Comparison of ENCODE assay signal across 8 cellular contexts in the genomic region with DNA sequence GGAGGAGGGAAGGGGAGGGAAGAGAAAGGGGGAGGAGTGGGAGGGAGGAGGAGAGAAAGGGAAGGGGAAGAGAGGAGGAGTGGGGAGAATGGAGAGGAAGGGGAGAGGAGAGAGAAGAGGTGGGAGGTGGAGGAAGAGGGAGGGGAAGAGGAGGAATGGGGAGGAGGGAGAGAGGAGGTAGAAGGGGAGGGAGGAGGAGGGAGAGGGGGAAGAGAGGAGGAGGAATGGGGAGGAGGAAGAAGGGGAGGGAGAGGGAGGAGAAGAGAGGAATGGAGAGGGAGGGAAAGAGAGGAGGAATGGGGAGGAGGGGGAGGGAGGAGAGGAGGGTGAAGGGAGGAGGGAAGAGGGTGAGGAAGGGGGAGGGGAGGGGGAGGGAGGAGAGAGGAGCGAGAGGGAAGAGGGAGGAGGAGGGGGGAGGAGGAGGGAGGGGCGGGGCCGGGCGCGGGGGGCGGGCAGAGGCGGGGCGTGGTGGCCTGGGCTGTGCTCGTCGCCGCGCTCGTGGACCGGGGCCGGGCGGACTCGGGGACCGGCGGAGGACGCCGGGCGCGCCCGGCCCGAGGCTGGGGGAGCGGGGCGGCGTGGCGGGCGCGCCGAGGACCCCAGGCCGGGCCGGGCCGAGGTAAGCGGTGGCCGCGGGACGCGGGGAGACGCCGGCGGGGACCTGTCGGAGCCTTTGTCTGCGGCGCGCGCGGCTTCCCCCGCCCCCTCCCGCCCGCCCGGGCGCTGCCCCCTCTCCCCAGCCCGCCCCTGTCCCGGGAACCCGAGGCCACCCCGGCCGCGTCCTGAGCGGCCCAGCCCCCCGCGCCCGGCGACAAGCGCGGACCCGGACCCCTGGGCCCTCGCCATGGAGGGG. TPM values are rescaled to one million over a fixed set of nuclear protein-coding genes. Genes with fewer than 3 reads are reported as not detected.
DNase-seq lines count a peak whose midpoint lies in the region; ATAC-seq and TF ChIP-seq lines count a peak whose summit lies in the region.

A gene with protein sequence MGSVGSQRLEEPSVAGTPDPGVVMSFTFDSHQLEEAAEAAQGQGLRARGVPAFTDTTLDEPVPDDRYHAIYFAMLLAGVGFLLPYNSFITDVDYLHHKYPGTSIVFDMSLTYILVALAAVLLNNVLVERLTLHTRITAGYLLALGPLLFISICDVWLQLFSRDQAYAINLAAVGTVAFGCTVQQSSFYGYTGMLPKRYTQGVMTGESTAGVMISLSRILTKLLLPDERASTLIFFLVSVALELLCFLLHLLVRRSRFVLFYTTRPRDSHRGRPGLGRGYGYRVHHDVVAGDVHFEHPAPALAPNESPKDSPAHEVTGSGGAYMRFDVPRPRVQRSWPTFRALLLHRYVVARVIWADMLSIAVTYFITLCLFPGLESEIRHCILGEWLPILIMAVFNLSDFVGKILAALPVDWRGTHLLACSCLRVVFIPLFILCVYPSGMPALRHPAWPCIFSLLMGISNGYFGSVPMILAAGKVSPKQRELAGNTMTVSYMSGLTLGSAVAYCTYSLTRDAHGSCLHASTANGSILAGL (plus strand): TSS at position 480 of the 853 bp plus-strand sequence. CDS start 4,874 bp downstream, outside the sequence.

- TF ChIP-seq CTCF in dorsolateral prefrontal cortex (IDR thresholded peaks at IDR 0.05 in 54 of 56, conservative IDR thresholded peaks at IDR 0.05 in 2 of 56; ENCODE audit: low read depth in 1 of 56, partially characterized antibody in 56 of 56) (no peak), mucosa of descending colon (IDR thresholded peaks at IDR 0.05) (no peak), upper lobe of left lung (IDR thresholded peaks at IDR 0.05) (no peak)

- TF ChIP-seq POLR2A in upper lobe of left lung (IDR thresholded peaks at IDR 0.05), result no peak

- H3K27ac ChIP-seq in dorsolateral prefrontal cortex (peak within 1 kb of the TSS in 4 of 59 donors; percentile 2 to 56 (median 18)), upper lobe of left lung (no peak within 1 kb of the TSS)

- 3% methylated on average over 9 of the region's 69 CpGs; no CpG with 5 or more reads in 1 of the 2 donors for WGBS in upper lobe of left lung, 2 donors

- H3K4me1 ChIP-seq in mucosa of descending colon (ENCODE audit: low read depth), result peaks cover 14% of the 10 kb centered on the region
- H3K4me1 ChIP-seq in upper lobe of left lung, result peaks cover 7 to 17% (median 10%) of the 10 kb centered on the region in 4 donors

- peak; percentile 69 for ATAC-seq in mucosa of descending colon
- ATAC-seq in upper lobe of left lung (ENCODE audit: low FRiP score in 2 of 2), result peak in 1 of 2 donors; percentile 72

- H3K4me3 ChIP-seq in dorsolateral prefrontal cortex (peak within 1 kb of the TSS; percentile 26 to 72 (median 56)), mucosa of descending colon (peak within 1 kb of the TSS; percentile 9), upper lobe of left lung (peak within 1 kb of the TSS; percentile 37 to 55 (median 52))

- no peak for TF ChIP-seq EP300 in upper lobe of left lung (IDR thresholded peaks at IDR 0.05)

- no peaks in the 10 kb centered on the region for H3K36me3 ChIP-seq in mucosa of descending colon (ENCODE audit: low read depth)
- no peaks in the 10 kb centered on the region for H3K36me3 ChIP-seq in upper lobe of left lung

- peak; percentile 39 for DNase-seq in NCI-H2029 (lab: John Stamatoyannopoulos, UW)
- no peak for DNase-seq in NCI-H2029 treated with DMSO at 0.1 percent for 48 hours (lab: John Stamatoyannopoulos, UW)
- peak; percentile 64 for DNase-seq in NCI-H69 (lab: John Stamatoyannopoulos, UW)
- DNase-seq in dorsolateral prefrontal cortex, result peak in 5 of 10 donors; percentile 34 to 56 (median 50)
- DNase-seq in mucosa of descending colon, result peak in 2 of 3 donors; percentile 52 to 72
- DNase-seq in upper lobe of left lung, result peak; percentile 44 to 90
- DNase-seq in HuH-7 (ENCODE audit: low spot score), result no peak
- no peak for DNase-seq in activated gamma-delta T cell treated with Interleukin-2 at 50 U/mL for 16 hours

- intact Hi-C loops in dorsolateral prefrontal cortex (cut with DNase I) (loop anchor here in 1 of 2 donors (5.0 kb wide), 1 partner anchor 40 kb away; no protein-coding TSS in a partner anchor), mucosa of descending colon (cut with DNase I, micrococcal nuclease) (no loop called here)

- no peaks in the 10 kb centered on the region for H3K9me3 ChIP-seq in mucosa of descending colon
- no peaks in the 10 kb centered on the region for H3K9me3 ChIP-seq in upper lobe of left lung

- no peaks in the 10 kb centered on the region for H3K27me3 ChIP-seq in dorsolateral prefrontal cortex
- peaks cover 0 to 6% (median 2%) of the 10 kb centered on the region in 4 donors for H3K27me3 ChIP-seq in upper lobe of left lung

RNA-seq across cellular contexts. Expression of the gene that starts here (rescaled TPM):
- total RNA-seq in dorsolateral prefrontal cortex (10 to 100 TPM in 112 of 120 experiments, 1 to 10 TPM in 8; 4.9 to 63.6 (median 19.0) TPM), mucosa of descending colon (1 to 10 TPM; 5.4 to 7.4 (median 5.5) TPM), upper lobe of left lung (10 to 100 TPM in 1 of 6 donors, 1 to 10 TPM in 3, under 1 TPM in 2; 0.39 to 10.5 (median 1.4) TPM)

Comparison
In these comparisons a context has a peak if more than half of its experiments do, and no peak if none do; other contexts are left out.
1. DNase-seq: peak in NCI-H2029 (single experiment), NCI-H69 (single experiment), mucosa of descending colon (2 of 3) and upper lobe of left lung (2 of 2); none in NCI-H2029 treated with DMSO at 0.1 percent for 48 hours (single experiment), HuH-7 (single experiment) and activated gamma-delta T cell treated with Interleukin-2 at 50 U/mL for 16 hours (single experiment).
2. Peak in every context shown above with its lines, with median percentiles within 50 percentile points of each other: H3K4me3 ChIP-seq.